Comparison of ENCODE assay signal across 1 cellular context in genomic region chr6:87698618-87699017, GRCh38.
TF ChIP-seq lines count a peak whose summit lies in the region.

No MANE protein-coding gene starts in this region.

TF ChIP-seq in GM12878, 131 proteins besides CTCF, POLR2A, EP300 and RAD21 (continued from another document and continues in another):
- TF ChIP-seq, protein P1, sequence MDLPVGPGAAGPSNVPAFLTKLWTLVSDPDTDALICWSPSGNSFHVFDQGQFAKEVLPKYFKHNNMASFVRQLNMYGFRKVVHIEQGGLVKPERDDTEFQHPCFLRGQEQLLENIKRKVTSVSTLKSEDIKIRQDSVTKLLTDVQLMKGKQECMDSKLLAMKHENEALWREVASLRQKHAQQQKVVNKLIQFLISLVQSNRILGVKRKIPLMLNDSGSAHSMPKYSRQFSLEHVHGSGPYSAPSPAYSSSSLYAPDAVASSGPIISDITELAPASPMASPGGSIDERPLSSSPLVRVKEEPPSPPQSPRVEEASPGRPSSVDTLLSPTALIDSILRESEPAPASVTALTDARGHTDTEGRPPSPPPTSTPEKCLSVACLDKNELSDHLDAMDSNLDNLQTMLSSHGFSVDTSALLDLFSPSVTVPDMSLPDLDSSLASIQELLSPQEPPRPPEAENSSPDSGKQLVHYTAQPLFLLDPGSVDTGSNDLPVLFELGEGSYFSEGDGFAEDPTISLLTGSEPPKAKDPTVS (IDR thresholded peaks at IDR 0.05; ENCODE audit: low read depth, low read length) = no peak
- TF ChIP-seq TARDBP (IDR thresholded peaks at IDR 0.05; ENCODE audit: borderline replicate concordance) (no peak), HDGF (IDR thresholded peaks at IDR 0.05) (no peak), ZSCAN29 (IDR thresholded peaks at IDR 0.05) (no peak), HDAC6 (IDR thresholded peaks at IDR 0.05; ENCODE audit: unreplicated experiment) (no peak), SIX5 (IDR thresholded peaks at IDR 0.05; ENCODE audit: low read depth, low read length, severe bottlenecking) (no peak), EGR1 (IDR thresholded peaks at IDR 0.05; ENCODE audit: borderline replicate concordance in 1 of 2, low read depth in 2 of 2, low read length in 2 of 2) (no peak), ESRRA (IDR thresholded peaks at IDR 0.05; ENCODE audit: low read length) (no peak), SKIL (IDR thresholded peaks at IDR 0.05; ENCODE audit: low read depth, poor library complexity, severe bottlenecking) (no peak), HDAC2 (IDR thresholded peaks at IDR 0.05) (no peak), SUZ12 (IDR thresholded peaks at IDR 0.05; ENCODE audit: unreplicated experiment) (no peak), SMAD1 (IDR thresholded peaks at IDR 0.05; ENCODE audit: low read depth, partially characterized antibody) (peak; percentile 0), SMARCA5 (IDR thresholded peaks at IDR 0.05) (no peak), SUPT20H (IDR thresholded peaks at IDR 0.05; ENCODE audit: borderline replicate concordance, control insufficient read depth, low read depth, low read length) (no peak), KLF5 (IDR thresholded peaks at IDR 0.05; ENCODE audit: partially characterized antibody) (no peak), ELK1 (IDR thresholded peaks at IDR 0.05; ENCODE audit: low read depth, low read length) (no peak), MYC (IDR thresholded peaks at IDR 0.05; ENCODE audit: insufficient read depth, insufficient read length, insufficient replicate concordance, low read length, severe bottlenecking) (no peak), CREM (IDR thresholded peaks at IDR 0.05; ENCODE audit: low read depth) (no peak), SREBF1 (IDR thresholded peaks at IDR 0.05; ENCODE audit: low read length) (no peak), SMC3 (IDR thresholded peaks at IDR 0.05; ENCODE audit: borderline replicate concordance, low read length) (no peak), USF2 (IDR thresholded peaks at IDR 0.05; ENCODE audit: borderline replicate concordance, low read depth, low read length) (no peak), ZNF384 (IDR thresholded peaks at IDR 0.05; ENCODE audit: borderline replicate concordance, low read depth, low read length) (peak; percentile 51; the same call in 1 of the 2 replicates), MTA2 (IDR thresholded peaks at IDR 0.05; ENCODE audit: low read depth) (no peak), CBFB (IDR thresholded peaks at IDR 0.05; ENCODE audit: low read depth) (0 out of 2 replicates have a peak, but pooled peaks have one; percentile 53), NR2F1 (conservative IDR thresholded peaks at IDR 0.05) (no peak), CHD1 (IDR thresholded peaks at IDR 0.05; ENCODE audit: low read depth, low read length) (no peak), PML (IDR thresholded peaks at IDR 0.05; ENCODE audit: low read length) (no peak), ZNF217 (IDR thresholded peaks at IDR 0.05) (0 out of 2 replicates have a peak, but pooled peaks have one; percentile 35), SMAD5 (IDR thresholded peaks at IDR 0.05; ENCODE audit: low read depth) (no peak), MEF2B (IDR thresholded peaks at IDR 0.05; ENCODE audit: partially characterized antibody, poor library complexity, severe bottlenecking) (no peak), E2F8 (IDR thresholded peaks at IDR 0.05; ENCODE audit: low read depth, partially characterized antibody) (no peak), NRF1 (conservative IDR thresholded peaks at IDR 0.05; ENCODE audit: low read depth, low read length) (no peak), ZNF207 (IDR thresholded peaks at IDR 0.05; ENCODE audit: borderline replicate concordance) (no peak), TAF1 (IDR thresholded peaks at IDR 0.05; ENCODE audit: borderline replicate concordance, low read depth, low read length) (no peak), YY1 (IDR thresholded peaks at IDR 0.05; ENCODE audit: low read depth, low read length) (no peak), CREB1 (IDR thresholded peaks at IDR 0.05; ENCODE audit: low read depth) (peak; percentile 12; the same call in 1 of the 2 replicates), STAT1 (conservative IDR thresholded peaks at IDR 0.05) (no peak), ASH2L (IDR thresholded peaks at IDR 0.05; ENCODE audit: borderline replicate concordance, low read depth) (no peak), SIN3A (IDR thresholded peaks at IDR 0.05; ENCODE audit: low read depth, low read length) (no peak), KDM1A (IDR thresholded peaks at IDR 0.05; ENCODE audit: borderline replicate concordance) (no peak)
- TF ChIP-seq, protein P2, sequence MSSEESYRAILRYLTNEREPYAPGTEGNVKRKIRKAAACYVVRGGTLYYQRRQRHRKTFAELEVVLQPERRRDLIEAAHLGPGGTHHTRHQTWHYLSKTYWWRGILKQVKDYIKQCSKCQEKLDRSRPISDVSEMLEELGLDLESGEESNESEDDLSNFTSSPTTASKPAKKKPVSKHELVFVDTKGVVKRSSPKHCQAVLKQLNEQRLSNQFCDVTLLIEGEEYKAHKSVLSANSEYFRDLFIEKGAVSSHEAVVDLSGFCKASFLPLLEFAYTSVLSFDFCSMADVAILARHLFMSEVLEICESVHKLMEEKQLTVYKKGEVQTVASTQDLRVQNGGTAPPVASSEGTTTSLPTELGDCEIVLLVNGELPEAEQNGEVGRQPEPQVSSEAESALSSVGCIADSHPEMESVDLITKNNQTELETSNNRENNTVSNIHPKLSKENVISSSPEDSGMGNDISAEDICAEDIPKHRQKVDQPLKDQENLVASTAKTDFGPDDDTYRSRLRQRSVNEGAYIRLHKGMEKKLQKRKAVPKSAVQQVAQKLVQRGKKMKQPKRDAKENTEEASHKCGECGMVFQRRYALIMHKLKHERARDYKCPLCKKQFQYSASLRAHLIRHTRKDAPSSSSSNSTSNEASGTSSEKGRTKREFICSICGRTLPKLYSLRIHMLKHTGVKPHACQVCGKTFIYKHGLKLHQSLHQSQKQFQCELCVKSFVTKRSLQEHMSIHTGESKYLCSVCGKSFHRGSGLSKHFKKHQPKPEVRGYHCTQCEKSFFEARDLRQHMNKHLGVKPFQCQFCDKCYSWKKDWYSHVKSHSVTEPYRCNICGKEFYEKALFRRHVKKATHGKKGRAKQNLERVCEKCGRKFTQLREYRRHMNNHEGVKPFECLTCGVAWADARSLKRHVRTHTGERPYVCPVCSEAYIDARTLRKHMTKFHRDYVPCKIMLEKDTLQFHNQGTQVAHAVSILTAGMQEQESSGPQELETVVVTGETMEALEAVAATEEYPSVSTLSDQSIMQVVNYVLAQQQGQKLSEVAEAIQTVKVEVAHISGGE (CRISPR knock-in tag; IDR thresholded peaks at IDR 0.05) = no peak
- TF ChIP-seq, protein P3, sequence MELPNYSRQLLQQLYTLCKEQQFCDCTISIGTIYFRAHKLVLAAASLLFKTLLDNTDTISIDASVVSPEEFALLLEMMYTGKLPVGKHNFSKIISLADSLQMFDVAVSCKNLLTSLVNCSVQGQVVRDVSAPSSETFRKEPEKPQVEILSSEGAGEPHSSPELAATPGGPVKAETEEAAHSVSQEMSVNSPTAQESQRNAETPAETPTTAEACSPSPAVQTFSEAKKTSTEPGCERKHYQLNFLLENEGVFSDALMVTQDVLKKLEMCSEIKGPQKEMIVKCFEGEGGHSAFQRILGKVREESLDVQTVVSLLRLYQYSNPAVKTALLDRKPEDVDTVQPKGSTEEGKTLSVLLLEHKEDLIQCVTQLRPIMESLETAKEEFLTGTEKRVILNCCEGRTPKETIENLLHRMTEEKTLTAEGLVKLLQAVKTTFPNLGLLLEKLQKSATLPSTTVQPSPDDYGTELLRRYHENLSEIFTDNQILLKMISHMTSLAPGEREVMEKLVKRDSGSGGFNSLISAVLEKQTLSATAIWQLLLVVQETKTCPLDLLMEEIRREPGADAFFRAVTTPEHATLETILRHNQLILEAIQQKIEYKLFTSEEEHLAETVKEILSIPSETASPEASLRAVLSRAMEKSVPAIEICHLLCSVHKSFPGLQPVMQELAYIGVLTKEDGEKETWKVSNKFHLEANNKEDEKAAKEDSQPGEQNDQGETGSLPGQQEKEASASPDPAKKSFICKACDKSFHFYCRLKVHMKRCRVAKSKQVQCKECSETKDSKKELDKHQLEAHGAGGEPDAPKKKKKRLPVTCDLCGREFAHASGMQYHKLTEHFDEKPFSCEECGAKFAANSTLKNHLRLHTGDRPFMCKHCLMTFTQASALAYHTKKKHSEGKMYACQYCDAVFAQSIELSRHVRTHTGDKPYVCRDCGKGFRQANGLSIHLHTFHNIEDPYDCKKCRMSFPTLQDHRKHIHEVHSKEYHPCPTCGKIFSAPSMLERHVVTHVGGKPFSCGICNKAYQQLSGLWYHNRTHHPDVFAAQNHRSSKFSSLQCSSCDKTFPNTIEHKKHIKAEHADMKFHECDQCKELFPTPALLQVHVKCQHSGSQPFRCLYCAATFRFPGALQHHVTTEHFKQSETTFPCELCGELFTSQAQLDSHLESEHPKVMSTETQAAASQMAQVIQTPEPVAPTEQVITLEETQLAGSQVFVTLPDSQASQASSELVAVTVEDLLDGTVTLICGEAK (IDR thresholded peaks at IDR 0.05; ENCODE audit: borderline replicate concordance) = peak; percentile 79; the same call in 1 of the 2 replicates
- TF ChIP-seq, protein P4, sequence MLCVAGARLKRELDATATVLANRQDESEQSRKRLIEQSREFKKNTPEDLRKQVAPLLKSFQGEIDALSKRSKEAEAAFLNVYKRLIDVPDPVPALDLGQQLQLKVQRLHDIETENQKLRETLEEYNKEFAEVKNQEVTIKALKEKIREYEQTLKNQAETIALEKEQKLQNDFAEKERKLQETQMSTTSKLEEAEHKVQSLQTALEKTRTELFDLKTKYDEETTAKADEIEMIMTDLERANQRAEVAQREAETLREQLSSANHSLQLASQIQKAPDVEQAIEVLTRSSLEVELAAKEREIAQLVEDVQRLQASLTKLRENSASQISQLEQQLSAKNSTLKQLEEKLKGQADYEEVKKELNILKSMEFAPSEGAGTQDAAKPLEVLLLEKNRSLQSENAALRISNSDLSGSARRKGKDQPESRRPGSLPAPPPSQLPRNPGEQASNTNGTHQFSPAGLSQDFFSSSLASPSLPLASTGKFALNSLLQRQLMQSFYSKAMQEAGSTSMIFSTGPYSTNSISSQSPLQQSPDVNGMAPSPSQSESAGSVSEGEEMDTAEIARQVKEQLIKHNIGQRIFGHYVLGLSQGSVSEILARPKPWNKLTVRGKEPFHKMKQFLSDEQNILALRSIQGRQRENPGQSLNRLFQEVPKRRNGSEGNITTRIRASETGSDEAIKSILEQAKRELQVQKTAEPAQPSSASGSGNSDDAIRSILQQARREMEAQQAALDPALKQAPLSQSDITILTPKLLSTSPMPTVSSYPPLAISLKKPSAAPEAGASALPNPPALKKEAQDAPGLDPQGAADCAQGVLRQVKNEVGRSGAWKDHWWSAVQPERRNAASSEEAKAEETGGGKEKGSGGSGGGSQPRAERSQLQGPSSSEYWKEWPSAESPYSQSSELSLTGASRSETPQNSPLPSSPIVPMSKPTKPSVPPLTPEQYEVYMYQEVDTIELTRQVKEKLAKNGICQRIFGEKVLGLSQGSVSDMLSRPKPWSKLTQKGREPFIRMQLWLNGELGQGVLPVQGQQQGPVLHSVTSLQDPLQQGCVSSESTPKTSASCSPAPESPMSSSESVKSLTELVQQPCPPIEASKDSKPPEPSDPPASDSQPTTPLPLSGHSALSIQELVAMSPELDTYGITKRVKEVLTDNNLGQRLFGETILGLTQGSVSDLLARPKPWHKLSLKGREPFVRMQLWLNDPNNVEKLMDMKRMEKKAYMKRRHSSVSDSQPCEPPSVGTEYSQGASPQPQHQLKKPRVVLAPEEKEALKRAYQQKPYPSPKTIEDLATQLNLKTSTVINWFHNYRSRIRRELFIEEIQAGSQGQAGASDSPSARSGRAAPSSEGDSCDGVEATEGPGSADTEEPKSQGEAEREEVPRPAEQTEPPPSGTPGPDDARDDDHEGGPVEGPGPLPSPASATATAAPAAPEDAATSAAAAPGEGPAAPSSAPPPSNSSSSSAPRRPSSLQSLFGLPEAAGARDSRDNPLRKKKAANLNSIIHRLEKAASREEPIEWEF (IDR thresholded peaks at IDR 0.05; ENCODE audit: insufficient replicate concordance, low read depth, low read length) = no peak
